Comparison of ENCODE assay signal across 19 cellular contexts in genomic region chr18:77022116-77022515, GRCh38.
"Had no signal": no experiment of that assay in that cellular context is flagged by ENCODE, and none has a peak within 500 bp of the region (broad histone marks: within the 10 kb centered on the region; RNA-seq: fewer than 3 reads in every experiment).

No MANE protein-coding gene starts in this region.

- H3K4me2 ChIP-seq: SK-N-SH had no signal

- H3K9me3 ChIP-seq: body of pancreas, esophagus muscularis mucosa, sigmoid colon, SK-N-SH, upper lobe of left lung had no signal

- H3K4me3 Mint-ChIP-seq: activated CD4-positive, alpha-beta T cell treated with anti-CD3 and anti-CD28 coated beads, Interleukin-2, amount 10 ng/mL, durations not matched to agents 24 days and 14 days; activated T-cell treated with anti-CD3 and anti-CD28 coated beads, Interleukin-2, amount 50 U/mL, for 24 hours; activated T-helper 17 cell treated with anti-CD3 and anti-CD28 coated beads, Interleukin-2, amount 50 U/mL, for 72 hours; nephron progenitor cell; T-helper 2 cell treated with Interferon-gamma antibody and Interleukin-4, amounts not matched to agents 5 μg/mL and 100 μg/mL, for 36 hours had no signal

- H3K9me2 ChIP-seq: SK-N-SH had no signal

- H3K27me3 ChIP-seq: body of pancreas, esophagus muscularis mucosa, sigmoid colon, upper lobe of left lung had no signal

- H3K27ac Mint-ChIP-seq: activated CD4-positive, alpha-beta T cell treated with anti-CD3 and anti-CD28 coated beads, Interleukin-2, amount 10 ng/mL, durations not matched to agents 24 days and 14 days; activated T-cell treated with anti-CD3 and anti-CD28 coated beads, Interleukin-2, amount 50 U/mL, for 24 hours; activated T-helper 17 cell treated with anti-CD3 and anti-CD28 coated beads, Interleukin-2, amount 50 U/mL, for 72 hours; nephron progenitor cell had no signal

- H3K36me3 ChIP-seq: sigmoid colon had no signal

- H3K4me1 ChIP-seq: body of pancreas, sigmoid colon had no signal

- DNase-seq: activated CD4-positive, alpha-beta T cell treated with anti-CD3 and anti-CD28 coated beads, Interleukin-2, amount 10 ng/mL, durations not matched to agents 24 days and 14 days; activated CD8-positive, alpha-beta memory T cell treated with anti-CD3 and anti-CD28 coated beads for 24 hours; activated CD8-positive, alpha-beta memory T cell treated with anti-CD3 and anti-CD28 coated beads, Interleukin-2, amount 50 U/mL, for 4 hours; activated T-cell treated with anti-CD3 and anti-CD28 coated beads, Interleukin-2, amount 50 U/mL, for 24 hours; body of pancreas; left ventricle myocardium superior; mammary epithelial cell; nephron progenitor cell; occipital lobe; sigmoid colon; SK-N-SH; stimulated activated CD4-positive, alpha-beta T cell treated with anti-CD3 and anti-CD28 coated beads, Interleukin-2, amount 100 ng/mL, for 48 hours; stimulated activated CD8-positive, alpha-beta memory T cell treated with anti-CD3 and anti-CD28 coated beads, Interleukin-4, amount 100 ng/mL, for 48 hours; stimulated activated naive CD4-positive, alpha-beta T cell; upper lobe of left lung had no signal

- H3K9me3 Mint-ChIP-seq: activated T-cell treated with anti-CD3 and anti-CD28 coated beads, Interleukin-2, amount 50 U/mL, for 24 hours; activated T-helper 17 cell treated with anti-CD3 and anti-CD28 coated beads, Interleukin-2, amount 50 U/mL, for 72 hours; T-helper 2 cell treated with Interferon-gamma antibody and Interleukin-4, amounts not matched to agents 5 μg/mL and 100 μg/mL, for 36 hours had no signal

- H3K9ac ChIP-seq: SK-N-SH had no signal

- H3K27ac ChIP-seq: body of pancreas, esophagus muscularis mucosa, sigmoid colon, upper lobe of left lung, VCaP had no signal

- H3K27me3 Mint-ChIP-seq: activated CD4-positive, alpha-beta T cell treated with anti-CD3 and anti-CD28 coated beads, Interleukin-2, amount 10 ng/mL, durations not matched to agents 24 days and 14 days; activated T-cell treated with anti-CD3 and anti-CD28 coated beads, Interleukin-2, amount 50 U/mL, for 24 hours; activated T-helper 17 cell treated with anti-CD3 and anti-CD28 coated beads, Interleukin-2, amount 50 U/mL, for 72 hours had no signal

- H3K4me3 ChIP-seq: body of pancreas, esophagus muscularis mucosa, sigmoid colon, upper lobe of left lung had no signal
